ENCODE assay signal across 9 cellular contexts in the genomic region with DNA sequence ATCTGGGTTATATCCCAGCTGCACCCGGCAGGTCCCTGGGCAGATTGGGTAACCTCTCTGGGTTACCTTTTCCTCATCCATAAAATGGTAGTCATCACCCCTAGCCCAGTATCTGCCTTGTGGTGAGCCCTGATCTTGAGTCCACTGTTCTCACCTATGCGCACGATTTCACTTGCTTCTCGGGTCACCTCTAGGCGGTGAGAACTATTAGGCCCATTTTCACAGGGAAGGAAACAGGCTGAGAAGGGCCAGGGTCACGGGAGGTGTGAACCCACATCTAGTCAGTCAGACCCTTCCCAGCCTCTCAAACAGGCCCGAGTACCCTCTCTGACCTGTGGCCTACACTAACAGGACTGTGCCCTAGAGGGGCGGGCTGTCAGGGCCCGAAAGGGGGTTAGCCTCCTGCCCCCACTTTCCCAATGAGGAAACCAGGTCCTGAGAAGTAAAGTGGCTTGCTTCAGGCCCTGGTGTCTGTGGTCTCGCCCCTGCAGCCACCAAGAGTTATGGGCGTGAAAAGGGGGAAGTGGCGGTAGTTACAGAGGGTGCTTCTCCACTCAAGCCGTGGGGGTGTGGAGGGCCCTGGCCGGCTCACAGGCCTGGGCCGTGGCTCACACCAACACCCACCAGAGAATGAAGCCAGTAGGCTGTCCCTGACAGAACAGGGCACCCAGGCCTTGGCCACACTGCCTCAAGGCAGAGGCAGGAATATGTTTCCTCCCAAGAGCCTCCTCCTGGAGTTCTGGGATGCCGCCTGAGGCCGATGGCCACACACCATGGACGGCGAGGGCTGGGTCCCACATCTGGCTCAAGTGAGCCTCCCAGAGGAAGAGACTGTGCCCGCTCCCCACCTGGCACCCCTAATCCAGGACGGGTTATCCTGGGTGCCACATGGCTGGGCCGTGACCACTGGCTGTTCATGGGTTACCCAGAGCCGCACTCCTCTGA. TPM values are rescaled to one million over a fixed set of nuclear protein-coding genes. Genes with fewer than 3 reads are reported as not detected.
DNase-seq lines count a peak whose midpoint lies in the region; ATAC-seq and TF ChIP-seq lines count a peak whose summit lies in the region.
"Had no signal": no experiment of that assay in that cellular context is flagged by ENCODE, and none has a peak within 500 bp of the region (broad histone marks: within the 10 kb centered on the region; RNA-seq: fewer than 3 reads in every experiment).

No MANE protein-coding gene starts in this region.

- H3K4me1 Mint-ChIP-seq in activated CD8-positive, alpha-beta memory T cell treated with anti-CD3 and anti-CD28 coated beads, Interleukin-2, amount 10 ng/mL, durations not matched to agents 7 days and 5 days = peaks cover 99% of the 10 kb centered on the region
- peaks cover 92% of the 10 kb centered on the region for H3K4me1 Mint-ChIP-seq in activated T-cell treated with anti-CD3 and anti-CD28 coated beads, Interleukin-2, amount 50 U/mL, for 72 hours (ENCODE audit: low read depth)
- peaks cover 76 to 83% of the 10 kb centered on the region in 2 donors for H3K4me1 Mint-ChIP-seq in stimulated activated naive B cell treated with anti-CD40 and anti-IgM and Interleukin-4, amounts not matched to agents 10 μg/mL and 1 μg/mL and 100 μg/mL, for 72 hours

- no peaks in the 10 kb centered on the region for H3K36me3 ChIP-seq in tibial nerve
- H3K36me3 ChIP-seq: gastrocnemius medialis had no signal

- no peaks in the 10 kb centered on the region for H3K27me3 ChIP-seq in tibial nerve
- H3K27me3 ChIP-seq: gastrocnemius medialis had no signal

- peak overlapping the region; percentile 99 for H3K27ac Mint-ChIP-seq in activated CD8-positive, alpha-beta memory T cell treated with anti-CD3 and anti-CD28 coated beads, Interleukin-2, amount 10 ng/mL, durations not matched to agents 7 days and 5 days
- peak overlapping the region; percentile 95 for H3K27ac Mint-ChIP-seq in activated T-cell treated with anti-CD3 and anti-CD28 coated beads, Interleukin-2, amount 50 U/mL, for 72 hours
- H3K27ac Mint-ChIP-seq in stimulated activated naive B cell treated with anti-CD40 and anti-IgM and Interleukin-4, amounts not matched to agents 10 μg/mL and 1 μg/mL and 100 μg/mL, for 72 hours = peak overlapping the region; percentile 86

- CTCF ChIA-PET in activated CD8-positive, alpha-beta memory T cell treated with anti-CD3 and anti-CD28 coated beads, Interleukin-2, amount 10 ng/mL, durations not matched to agents 7 days and 5 days (lab: Charles Lee) = interaction anchor here (0.7 to 3.2 kb wide), 13 partner anchors 8 to 41 kb away, joined by 3 to 50 read pairs (median 8); partner anchors contain the start of gene PSTPIP1

- no peaks in the 10 kb centered on the region for H3K9me3 Mint-ChIP-seq in activated CD8-positive, alpha-beta memory T cell treated with anti-CD3 and anti-CD28 coated beads, Interleukin-2, amount 10 ng/mL, durations not matched to agents 7 days and 5 days (ENCODE audit: low read depth)
- H3K9me3 Mint-ChIP-seq in activated T-cell treated with anti-CD3 and anti-CD28 coated beads, Interleukin-2, amount 50 U/mL, for 72 hours = no peaks in the 10 kb centered on the region
- H3K9me3 Mint-ChIP-seq in stimulated activated naive B cell treated with anti-CD40 and anti-IgM and Interleukin-4, amounts not matched to agents 10 μg/mL and 1 μg/mL and 100 μg/mL, for 72 hours = no peaks in the 10 kb centered on the region

- WGBS in tibial nerve, 2 donors = 86% methylated on average over 17 to 23 of the region's 23 CpGs

- TF ChIP-seq CTCF in tibial nerve (IDR thresholded peaks at IDR 0.05) = no peak

- DNase-seq in activated CD8-positive, alpha-beta memory T cell treated with anti-CD3 and anti-CD28 coated beads, Interleukin-2, amount 10 ng/mL, durations not matched to agents 7 days and 5 days = peak; percentile 75
- DNase-seq in activated CD8-positive, alpha-beta memory T cell treated with anti-CD3 and anti-CD28 coated beads, Interleukin-2, amount 50 U/mL, for 4 hours = no peak
- peak; percentile 40 to 43 for DNase-seq in activated T-cell treated with anti-CD3 and anti-CD28 coated beads, Interleukin-2, amount 50 U/mL, for 72 hours
- peak; percentile 58 for DNase-seq in stimulated activated naive B cell treated with anti-CD40 and anti-IgM and Interleukin-4, amounts not matched to agents 10 μg/mL and 1 μg/mL and 100 μg/mL, for 72 hours
- DNase-seq in putamen (ENCODE audit: low spot score) (no peak), tibial nerve (ENCODE audit: low spot score in 2 of 2) (no peak), NCI-H2227 treated with DMSO at 0.1 percent for 48 hours (lab: John Stamatoyannopoulos, UW) (no peak)

- H3K4me3 ChIP-seq in tibial nerve = no peak overlapping the region
- H3K4me3 ChIP-seq: gastrocnemius medialis had no signal

- no peak for TF ChIP-seq EP300 in tibial nerve (IDR thresholded peaks at IDR 0.05)

- no peaks in the 10 kb centered on the region for H3K9me3 ChIP-seq in tibial nerve
- H3K9me3 ChIP-seq: gastrocnemius medialis had no signal

- no peak for TF ChIP-seq POLR2A in tibial nerve (IDR thresholded peaks at IDR 0.05)

- H3K4me3 Mint-ChIP-seq in activated CD8-positive, alpha-beta memory T cell treated with anti-CD3 and anti-CD28 coated beads, Interleukin-2, amount 10 ng/mL, durations not matched to agents 7 days and 5 days = peak overlapping the region; percentile 70
- peak overlapping the region; percentile 79 to 85 for H3K4me3 Mint-ChIP-seq in activated T-cell treated with anti-CD3 and anti-CD28 coated beads, Interleukin-2, amount 50 U/mL, for 72 hours
- peak overlapping the region in 1 of 2 donors; percentile 61 for H3K4me3 Mint-ChIP-seq in stimulated activated naive B cell treated with anti-CD40 and anti-IgM and Interleukin-4, amounts not matched to agents 10 μg/mL and 1 μg/mL and 100 μg/mL, for 72 hours

- H3K36me3 Mint-ChIP-seq in activated CD8-positive, alpha-beta memory T cell treated with anti-CD3 and anti-CD28 coated beads, Interleukin-2, amount 10 ng/mL, durations not matched to agents 7 days and 5 days = peaks cover 41% of the 10 kb centered on the region
- peaks cover 5 to 7% of the 10 kb centered on the region in 2 donors for H3K36me3 Mint-ChIP-seq in activated T-cell treated with anti-CD3 and anti-CD28 coated beads, Interleukin-2, amount 50 U/mL, for 72 hours (ENCODE audit: insufficient read depth in 2 of 2)
- H3K36me3 Mint-ChIP-seq in stimulated activated naive B cell treated with anti-CD40 and anti-IgM and Interleukin-4, amounts not matched to agents 10 μg/mL and 1 μg/mL and 100 μg/mL, for 72 hours = peaks cover 19 to 40% of the 10 kb centered on the region in 2 donors

- H3K27ac ChIP-seq in tibial nerve = peak overlapping the region in 1 of 4 donors; percentile 53
- H3K27ac ChIP-seq: gastrocnemius medialis had no signal

- no peaks in the 10 kb centered on the region for H3K27me3 Mint-ChIP-seq in activated CD8-positive, alpha-beta memory T cell treated with anti-CD3 and anti-CD28 coated beads, Interleukin-2, amount 10 ng/mL, durations not matched to agents 7 days and 5 days
- no peaks in the 10 kb centered on the region for H3K27me3 Mint-ChIP-seq in activated T-cell treated with anti-CD3 and anti-CD28 coated beads, Interleukin-2, amount 50 U/mL, for 72 hours (ENCODE audit: low read depth)
- H3K27me3 Mint-ChIP-seq in stimulated activated naive B cell treated with anti-CD40 and anti-IgM and Interleukin-4, amounts not matched to agents 10 μg/mL and 1 μg/mL and 100 μg/mL, for 72 hours = no peaks in the 10 kb centered on the region

- peaks cover 0 to 14% (median 9%) of the 10 kb centered on the region in 4 donors for H3K4me1 ChIP-seq in tibial nerve
- H3K4me1 ChIP-seq: gastrocnemius medialis had no signal

- peak; percentile 18 for ATAC-seq in activated CD8-positive, alpha-beta memory T cell treated with anti-CD3 and anti-CD28 coated beads, Interleukin-2, amount 10 ng/mL, durations not matched to agents 7 days and 5 days
- ATAC-seq in HG03095 (IDR thresholded peaks at IDR 0.05; ENCODE audit: unreplicated experiment) = peak; percentile 36
- peak; percentile 29 to 32 for ATAC-seq in activated T-cell treated with anti-CD3 and anti-CD28 coated beads, Interleukin-2, amount 50 U/mL, for 72 hours (replicated peaks in 1 of 2)
- peak; percentile 83 to 87 for ATAC-seq in stimulated activated naive B cell treated with anti-CD40 and anti-IgM and Interleukin-4, amounts not matched to agents 10 μg/mL and 1 μg/mL and 100 μg/mL, for 72 hours (replicated peaks)
- ATAC-seq: gastrocnemius medialis had no signal

RNA-seq across cellular contexts. Expression of gene PSTPIP1, which starts 19.5 kb away (rescaled TPM):
- total RNA-seq in activated CD8-positive, alpha-beta memory T cell treated with anti-CD3 and anti-CD28 coated beads, Interleukin-2, amount 10 ng/mL, durations not matched to agents 7 days and 5 days = 100 to 1,000 TPM; 157 to 255 TPM
- total RNA-seq in activated T-cell treated with anti-CD3 and anti-CD28 coated beads, Interleukin-2, amount 50 U/mL, for 72 hours = 100 to 1,000 TPM; 141 to 152 TPM
- 10 to 100 TPM; 13.6 to 54.6 (median 19.3) TPM for total RNA-seq in tibial nerve

RNA-seq across cellular contexts. Expression of gene TSPAN3, which starts 56.5 kb away (rescaled TPM):
- total RNA-seq in activated CD8-positive, alpha-beta memory T cell treated with anti-CD3 and anti-CD28 coated beads, Interleukin-2, amount 10 ng/mL, durations not matched to agents 7 days and 5 days = 10 to 100 TPM; 20.9 to 29.4 TPM
- 10 to 100 TPM; 30.4 to 36.4 TPM for total RNA-seq in activated T-cell treated with anti-CD3 and anti-CD28 coated beads, Interleukin-2, amount 50 U/mL, for 72 hours
- total RNA-seq in tibial nerve = 100 to 1,000 TPM; 155 to 229 (median 203) TPM

Comparison
In these comparisons a context has a peak if more than half of its experiments do, and no peak if none do; other contexts are left out.
1. DNase-seq: peak in activated CD8-positive, alpha-beta memory T cell treated with anti-CD3 and anti-CD28 coated beads, Interleukin-2, amount 10 ng/mL, durations not matched to agents 7 days and 5 days (single experiment), activated T-cell treated with anti-CD3 and anti-CD28 coated beads, Interleukin-2, amount 50 U/mL, for 72 hours (2 of 2) and stimulated activated naive B cell treated with anti-CD40 and anti-IgM and Interleukin-4, amounts not matched to agents 10 μg/mL and 1 μg/mL and 100 μg/mL, for 72 hours (single experiment); none in activated CD8-positive, alpha-beta memory T cell treated with anti-CD3 and anti-CD28 coated beads, Interleukin-2, amount 50 U/mL, for 4 hours (single experiment), putamen (single experiment), tibial nerve (0 of 2) and NCI-H2227 treated with DMSO at 0.1 percent for 48 hours (single experiment).
2. ATAC-seq: peak in every context shown above with its lines; median percentile 85 in stimulated activated naive B cell treated with anti-CD40 and anti-IgM and Interleukin-4, amounts not matched to agents 10 μg/mL and 1 μg/mL and 100 μg/mL, for 72 hours; 36 in HG03095; 30 in activated T-cell treated with anti-CD3 and anti-CD28 coated beads, Interleukin-2, amount 50 U/mL, for 72 hours; 18 in activated CD8-positive, alpha-beta memory T cell treated with anti-CD3 and anti-CD28 coated beads, Interleukin-2, amount 10 ng/mL, durations not matched to agents 7 days and 5 days.
3. RNA of gene TSPAN3, which starts 56.5 kb away (total RNA-seq): 155 to 229 TPM in tibial nerve; 30.4 to 36.4 TPM in activated T-cell treated with anti-CD3 and anti-CD28 coated beads, Interleukin-2, amount 50 U/mL, for 72 hours and 20.9 to 29.4 TPM in activated CD8-positive, alpha-beta memory T cell treated with anti-CD3 and anti-CD28 coated beads, Interleukin-2, amount 10 ng/mL, durations not matched to agents 7 days and 5 days; every median in the first group is over 4 times any median in the second.
4. Peak in every context shown above with its lines, with median percentiles within 50 percentile points of each other: H3K27ac Mint-ChIP-seq.